Comparison of ENCODE assay signal across 8 cellular contexts in genomic region chr19:9785367-9786331, GRCh38. TPM values are rescaled to one million over a fixed set of nuclear protein-coding genes. Genes with fewer than 3 reads are reported as not detected.
DNase-seq lines count a peak whose midpoint lies in the region; ATAC-seq and TF ChIP-seq lines count a peak whose summit lies in the region.

No MANE protein-coding gene starts in this region.

- 2% methylated on average over 73 of the region's 74 CpGs for WGBS in thymus

- no peaks in the 10 kb centered on the region for H3K27me3 Mint-ChIP-seq in activated naive CD8-positive, alpha-beta T cell treated with anti-CD3 and anti-CD28 coated beads, Interleukin-2, amount 10 ng/mL, durations not matched to agents 7 days and 5 days
- no peaks in the 10 kb centered on the region for H3K27me3 Mint-ChIP-seq in osteocyte (ENCODE audit: unreplicated experiment)

- H3K4me1 Mint-ChIP-seq in activated naive CD8-positive, alpha-beta T cell treated with anti-CD3 and anti-CD28 coated beads, Interleukin-2, amount 10 ng/mL, durations not matched to agents 7 days and 5 days: peaks cover 24% of the 10 kb centered on the region
- peaks cover 20% of the 10 kb centered on the region for H3K4me1 Mint-ChIP-seq in osteocyte (ENCODE audit: unreplicated experiment)

- DNase-seq in ELR (ENCODE audit: low read depth) (peak; percentile 96), HCEC 1CT (peak; percentile 84), NAMALWA (ENCODE audit: low spot score) (peak; percentile 95), SKM-1 (lab: John Stamatoyannopoulos, UW; ENCODE audit: unreplicated experiment) (peak; percentile 97), head of caudate nucleus (peak; percentile 82 to 98 (median 94)), osteocyte (ENCODE audit: extremely low spot score, unreplicated experiment) (peak; percentile 99)
- DNase-seq in activated naive CD8-positive, alpha-beta T cell treated with anti-CD3 and anti-CD28 coated beads, Interleukin-2, amount 10 ng/mL, durations not matched to agents 7 days and 5 days: peak; percentile 94

- peak; percentile 87 for ATAC-seq in activated naive CD8-positive, alpha-beta T cell treated with anti-CD3 and anti-CD28 coated beads, Interleukin-2, amount 10 ng/mL, durations not matched to agents 7 days and 5 days (ENCODE audit: low read depth)

- peak overlapping the region; percentile 77 for H3K4me3 ChIP-seq in thymus (ENCODE audit: low read length)

- POLR2A ChIA-PET in activated naive CD8-positive, alpha-beta T cell treated with anti-CD3 and anti-CD28 coated beads, Interleukin-2, amount 10 ng/mL, durations not matched to agents 7 days and 5 days (lab: Charles Lee): interaction anchor here (0.6 to 1.6 kb wide), 5 partner anchors 17 to 159 kb away, joined by 3 to 10 read pairs (median 6); partner anchors contain the start of genes UBL5, ZNF562 and ZNF846

- H3K9me3 Mint-ChIP-seq in activated naive CD8-positive, alpha-beta T cell treated with anti-CD3 and anti-CD28 coated beads, Interleukin-2, amount 10 ng/mL, durations not matched to agents 7 days and 5 days: no peaks in the 10 kb centered on the region
- H3K9me3 Mint-ChIP-seq in osteocyte (ENCODE audit: unreplicated experiment): no peaks in the 10 kb centered on the region

- H3K9me3 ChIP-seq in thymus (ENCODE audit: control insufficient read depth): no peaks in the 10 kb centered on the region

- peak overlapping the region; percentile 98 for H3K27ac ChIP-seq in thymus (ENCODE audit: low read depth)

- no peaks in the 10 kb centered on the region for H3K27me3 ChIP-seq in thymus (ENCODE audit: control insufficient read depth, insufficient read depth)

- H3K36me3 Mint-ChIP-seq in activated naive CD8-positive, alpha-beta T cell treated with anti-CD3 and anti-CD28 coated beads, Interleukin-2, amount 10 ng/mL, durations not matched to agents 7 days and 5 days: peaks cover 10% of the 10 kb centered on the region
- peaks cover 3% of the 10 kb centered on the region for H3K36me3 Mint-ChIP-seq in osteocyte (ENCODE audit: unreplicated experiment)

- TF ChIP-seq CTCF in osteocyte (IDR thresholded peaks at IDR 0.05): no peak

- peak overlapping the region; percentile 100 for H3K27ac Mint-ChIP-seq in activated naive CD8-positive, alpha-beta T cell treated with anti-CD3 and anti-CD28 coated beads, Interleukin-2, amount 10 ng/mL, durations not matched to agents 7 days and 5 days
- peak overlapping the region; percentile 99 for H3K27ac Mint-ChIP-seq in osteocyte (ENCODE audit: unreplicated experiment)

- H3K4me1 ChIP-seq in thymus (ENCODE audit: control insufficient read depth, insufficient read depth, low read length): peaks cover 6% of the 10 kb centered on the region

- no peaks in the 10 kb centered on the region for H3K36me3 ChIP-seq in thymus (ENCODE audit: control insufficient read depth, insufficient read depth)

- H3K4me3 Mint-ChIP-seq in activated naive CD8-positive, alpha-beta T cell treated with anti-CD3 and anti-CD28 coated beads, Interleukin-2, amount 10 ng/mL, durations not matched to agents 7 days and 5 days: peak overlapping the region; percentile 93
- H3K4me3 Mint-ChIP-seq in osteocyte (ENCODE audit: unreplicated experiment): peak overlapping the region; percentile 95

- intact Hi-C loops in head of caudate nucleus (cut with DNase I): no loop called here

RNA-seq across cellular contexts. Expression of gene ZNF846, which starts 17.1 kb away (rescaled TPM):
- total RNA-seq in activated naive CD8-positive, alpha-beta T cell treated with anti-CD3 and anti-CD28 coated beads, Interleukin-2, amount 10 ng/mL, durations not matched to agents 7 days and 5 days: 10 to 100 TPM; 17.9 to 21.1 TPM
- 15.3 and 16.0 TPM in 2 replicates for total RNA-seq in osteocyte
- 23.1 TPM for polyA plus RNA-seq in thymus

RNA-seq across cellular contexts. Expression of gene FBXL12, which starts 33.2 kb away (rescaled TPM):
- total RNA-seq in activated naive CD8-positive, alpha-beta T cell treated with anti-CD3 and anti-CD28 coated beads, Interleukin-2, amount 10 ng/mL, durations not matched to agents 7 days and 5 days: 10 to 100 TPM; 33.9 to 37.0 TPM
- total RNA-seq in osteocyte: 28.1 and 29.0 TPM in 2 replicates
- 40.1 TPM for polyA plus RNA-seq in thymus

RNA-seq across cellular contexts. Expression of gene UBL5, which starts 42.1 kb away (rescaled TPM):
- total RNA-seq in activated naive CD8-positive, alpha-beta T cell treated with anti-CD3 and anti-CD28 coated beads, Interleukin-2, amount 10 ng/mL, durations not matched to agents 7 days and 5 days: 100 to 1,000 TPM; 310 to 340 TPM
- 258 and 260 TPM in 2 replicates for total RNA-seq in osteocyte
- polyA plus RNA-seq in thymus: 749 TPM

RNA-seq across cellular contexts. Expression of gene PIN1, which starts 49.5 kb away (rescaled TPM):
- 100 to 1,000 TPM in 1 of 2 experiments, 10 to 100 TPM in 1; 95.1 to 101 TPM for total RNA-seq in activated naive CD8-positive, alpha-beta T cell treated with anti-CD3 and anti-CD28 coated beads, Interleukin-2, amount 10 ng/mL, durations not matched to agents 7 days and 5 days
- 67.4 and 70.3 TPM in 2 replicates for total RNA-seq in osteocyte
- 87.5 TPM for polyA plus RNA-seq in thymus

Comparison
In these comparisons a context has a peak if more than half of its experiments do, and no peak if none do; other contexts are left out.
1. Peak in every context shown above with its lines: DNase-seq, ATAC-seq, H3K4me3 ChIP-seq and H3K27ac ChIP-seq.